Comparison of ENCODE assay signal across 12 cellular contexts in the genomic region with DNA sequence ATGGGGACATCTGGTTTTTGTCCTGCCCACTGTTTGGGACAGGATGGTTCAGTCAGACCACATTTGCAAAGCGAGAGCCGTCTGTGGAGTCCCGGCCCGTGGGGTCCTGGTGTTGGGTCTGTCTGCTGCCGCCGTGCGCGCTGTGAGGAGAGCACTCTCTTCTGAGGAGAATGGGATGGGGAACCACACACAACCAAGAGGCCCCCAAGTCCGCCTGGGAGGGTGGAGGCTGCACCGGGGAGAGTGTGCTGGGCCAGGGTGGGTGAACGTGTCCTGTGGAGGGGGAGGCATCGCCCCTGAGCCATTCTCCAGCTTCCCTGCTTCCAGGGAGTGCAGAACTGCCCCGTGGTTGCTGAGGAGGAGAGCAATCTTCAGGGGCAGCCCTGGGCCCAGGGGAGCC.
DNase-seq lines count a peak whose midpoint lies in the region; ATAC-seq and TF ChIP-seq lines count a peak whose summit lies in the region.
"Had no signal": no experiment of that assay in that cellular context is flagged by ENCODE, and none has a peak within 500 bp of the region (broad histone marks: within the 10 kb centered on the region; RNA-seq: fewer than 3 reads in every experiment).

No MANE protein-coding gene starts in this region.

- ATAC-seq in GM23338 (peak; percentile 15), right cardiac atrium (peak in 1 of 2 donors; percentile 3)
- no peak for ATAC-seq in activated T-helper 17 cell treated with anti-CD3 and anti-CD28 coated beads, Interleukin-2, amount 50 U/mL, for 72 hours (replicated peaks)
- no peak for ATAC-seq in stimulated activated effector memory CD8-positive, alpha-beta T cell treated with anti-CD3 and anti-CD28 coated beads, Interleukin-12 subunit alpha, Interleukin-12 subunit beta, amount 100 ng/mL, for 72 hours

- peaks cover 21% of the 10 kb centered on the region for H3K4me1 Mint-ChIP-seq in GM23338
- peaks cover 9% of the 10 kb centered on the region for H3K4me1 Mint-ChIP-seq in activated T-helper 17 cell treated with anti-CD3 and anti-CD28 coated beads, Interleukin-2, amount 50 U/mL, for 72 hours
- peaks cover 5% of the 10 kb centered on the region for H3K4me1 Mint-ChIP-seq in stimulated activated effector memory CD8-positive, alpha-beta T cell treated with anti-CD3 and anti-CD28 coated beads, Interleukin-12 subunit alpha, Interleukin-12 subunit beta, amount 100 ng/mL, for 72 hours

- no peak overlapping the region; the same call in 2 of the 3 replicates for H3K4me3 Mint-ChIP-seq in GM23338
- H3K4me3 Mint-ChIP-seq in activated T-helper 17 cell treated with anti-CD3 and anti-CD28 coated beads, Interleukin-2, amount 50 U/mL, for 72 hours: no peak overlapping the region
- H3K4me3 Mint-ChIP-seq in stimulated activated effector memory CD8-positive, alpha-beta T cell treated with anti-CD3 and anti-CD28 coated beads, Interleukin-12 subunit alpha, Interleukin-12 subunit beta, amount 100 ng/mL, for 72 hours: no peak overlapping the region

- no peak for TF ChIP-seq CTCF in GM23338 (conservative IDR thresholded peaks at IDR 0.05; ENCODE audit: low read depth in 2 of 2)

- H3K4me1 ChIP-seq in GM23338 (ENCODE audit: insufficient read depth): peaks cover 10% of the 10 kb centered on the region
- peaks cover 4% of the 10 kb centered on the region for H3K4me1 ChIP-seq in right cardiac atrium (ENCODE audit: control insufficient read depth, insufficient read depth, low read length)

- H3K9me2 ChIP-seq in GM23338 (ENCODE audit: insufficient read depth): no peaks in the 10 kb centered on the region

- H3K4me3 ChIP-seq in GM23338 (no peak overlapping the region), right cardiac atrium (ENCODE audit: low read length) (no peak overlapping the region)

- 77% methylated on average over 13 of the region's 13 CpGs for WGBS in right cardiac atrium

- DNase-seq in GM23338 (ENCODE audit: low spot score) (no peak), right cardiac atrium (peak in 2 of 3 donors; percentile 55 to 68), NCI-H187 treated with DMSO at 0.1 percent for 48 hours (lab: John Stamatoyannopoulos, UW) (no peak), putamen (ENCODE audit: low spot score) (no peak), amygdala (lab: John Stamatoyannopoulos, UW) (no peak), T-helper 9 cell (no peak)
- no peak for DNase-seq in stimulated activated effector memory CD8-positive, alpha-beta T cell treated with anti-CD3 and anti-CD28 coated beads, Interleukin-12 subunit alpha, Interleukin-12 subunit beta, amount 100 ng/mL, for 72 hours (ENCODE audit: low spot score in 2 of 2)
- DNase-seq: effector CD4-positive, alpha-beta T cell; MV-4-11; NCI-H345; PC-3 had no signal

- H3K27ac ChIP-seq in GM23338 (ENCODE audit: low read depth): peak overlapping the region; percentile 89; the same call in 1 of the 2 replicates
- peak overlapping the region; percentile 71 for H3K27ac ChIP-seq in right cardiac atrium (ENCODE audit: low read length)

- H3K27me3 ChIP-seq in GM23338 (ENCODE audit: insufficient read depth) (no peaks in the 10 kb centered on the region), right cardiac atrium (ENCODE audit: control insufficient read depth, insufficient read depth) (no peaks in the 10 kb centered on the region)

- H3K9me3 ChIP-seq in right cardiac atrium (ENCODE audit: control insufficient read depth, low read length): no peaks in the 10 kb centered on the region

- intact Hi-C loops in right cardiac atrium (cut with DNase I): no loop called here

- H2AFZ ChIP-seq in GM23338: no peak overlapping the region

- peaks cover 17% of the 10 kb centered on the region for H3K27me3 Mint-ChIP-seq in GM23338 (ENCODE audit: insufficient read depth, low read depth, poor library complexity)
- no peaks in the 10 kb centered on the region for H3K27me3 Mint-ChIP-seq in activated T-helper 17 cell treated with anti-CD3 and anti-CD28 coated beads, Interleukin-2, amount 50 U/mL, for 72 hours

- H3K79me2 ChIP-seq in GM23338 (replicated peaks; ENCODE audit: insufficient read depth): no peaks in the 10 kb centered on the region

- H3K36me3 ChIP-seq in GM23338 (ENCODE audit: insufficient read depth): no peaks in the 10 kb centered on the region

- no peak overlapping the region for H3K4me2 ChIP-seq in GM23338

- 0 out of 2 replicates have a peak, but pooled peaks cover 8% of the 10 kb centered on the region for H3F3A ChIP-seq in GM23338 (replicated peaks; ENCODE audit: low read depth)

- no peaks in the 10 kb centered on the region for H4K20me1 ChIP-seq in GM23338 (replicated peaks; ENCODE audit: insufficient read depth)

- no peaks in the 10 kb centered on the region; the same call in 2 of the 3 replicates for H3K9me3 Mint-ChIP-seq in GM23338
- H3K9me3 Mint-ChIP-seq in activated T-helper 17 cell treated with anti-CD3 and anti-CD28 coated beads, Interleukin-2, amount 50 U/mL, for 72 hours: no peaks in the 10 kb centered on the region
- H3K9me3 Mint-ChIP-seq in stimulated activated effector memory CD8-positive, alpha-beta T cell treated with anti-CD3 and anti-CD28 coated beads, Interleukin-12 subunit alpha, Interleukin-12 subunit beta, amount 100 ng/mL, for 72 hours: no peaks in the 10 kb centered on the region

- H3K36me3 Mint-ChIP-seq in GM23338 (ENCODE audit: low read depth): no peaks in the 10 kb centered on the region
- peaks cover 35% of the 10 kb centered on the region for H3K36me3 Mint-ChIP-seq in activated T-helper 17 cell treated with anti-CD3 and anti-CD28 coated beads, Interleukin-2, amount 50 U/mL, for 72 hours (ENCODE audit: low read depth)
- H3K36me3 Mint-ChIP-seq in stimulated activated effector memory CD8-positive, alpha-beta T cell treated with anti-CD3 and anti-CD28 coated beads, Interleukin-12 subunit alpha, Interleukin-12 subunit beta, amount 100 ng/mL, for 72 hours: peaks cover 18% of the 10 kb centered on the region

- H3K27ac Mint-ChIP-seq in GM23338: peak overlapping the region; percentile 96
- peak overlapping the region; percentile 78 for H3K27ac Mint-ChIP-seq in activated T-helper 17 cell treated with anti-CD3 and anti-CD28 coated beads, Interleukin-2, amount 50 U/mL, for 72 hours
- peak overlapping the region; percentile 64 for H3K27ac Mint-ChIP-seq in stimulated activated effector memory CD8-positive, alpha-beta T cell treated with anti-CD3 and anti-CD28 coated beads, Interleukin-12 subunit alpha, Interleukin-12 subunit beta, amount 100 ng/mL, for 72 hours

TF ChIP-seq in GM23338, 12 proteins besides CTCF, POLR2A, EP300 and RAD21 (continues in another document):
- TF ChIP-seq, protein P1, sequence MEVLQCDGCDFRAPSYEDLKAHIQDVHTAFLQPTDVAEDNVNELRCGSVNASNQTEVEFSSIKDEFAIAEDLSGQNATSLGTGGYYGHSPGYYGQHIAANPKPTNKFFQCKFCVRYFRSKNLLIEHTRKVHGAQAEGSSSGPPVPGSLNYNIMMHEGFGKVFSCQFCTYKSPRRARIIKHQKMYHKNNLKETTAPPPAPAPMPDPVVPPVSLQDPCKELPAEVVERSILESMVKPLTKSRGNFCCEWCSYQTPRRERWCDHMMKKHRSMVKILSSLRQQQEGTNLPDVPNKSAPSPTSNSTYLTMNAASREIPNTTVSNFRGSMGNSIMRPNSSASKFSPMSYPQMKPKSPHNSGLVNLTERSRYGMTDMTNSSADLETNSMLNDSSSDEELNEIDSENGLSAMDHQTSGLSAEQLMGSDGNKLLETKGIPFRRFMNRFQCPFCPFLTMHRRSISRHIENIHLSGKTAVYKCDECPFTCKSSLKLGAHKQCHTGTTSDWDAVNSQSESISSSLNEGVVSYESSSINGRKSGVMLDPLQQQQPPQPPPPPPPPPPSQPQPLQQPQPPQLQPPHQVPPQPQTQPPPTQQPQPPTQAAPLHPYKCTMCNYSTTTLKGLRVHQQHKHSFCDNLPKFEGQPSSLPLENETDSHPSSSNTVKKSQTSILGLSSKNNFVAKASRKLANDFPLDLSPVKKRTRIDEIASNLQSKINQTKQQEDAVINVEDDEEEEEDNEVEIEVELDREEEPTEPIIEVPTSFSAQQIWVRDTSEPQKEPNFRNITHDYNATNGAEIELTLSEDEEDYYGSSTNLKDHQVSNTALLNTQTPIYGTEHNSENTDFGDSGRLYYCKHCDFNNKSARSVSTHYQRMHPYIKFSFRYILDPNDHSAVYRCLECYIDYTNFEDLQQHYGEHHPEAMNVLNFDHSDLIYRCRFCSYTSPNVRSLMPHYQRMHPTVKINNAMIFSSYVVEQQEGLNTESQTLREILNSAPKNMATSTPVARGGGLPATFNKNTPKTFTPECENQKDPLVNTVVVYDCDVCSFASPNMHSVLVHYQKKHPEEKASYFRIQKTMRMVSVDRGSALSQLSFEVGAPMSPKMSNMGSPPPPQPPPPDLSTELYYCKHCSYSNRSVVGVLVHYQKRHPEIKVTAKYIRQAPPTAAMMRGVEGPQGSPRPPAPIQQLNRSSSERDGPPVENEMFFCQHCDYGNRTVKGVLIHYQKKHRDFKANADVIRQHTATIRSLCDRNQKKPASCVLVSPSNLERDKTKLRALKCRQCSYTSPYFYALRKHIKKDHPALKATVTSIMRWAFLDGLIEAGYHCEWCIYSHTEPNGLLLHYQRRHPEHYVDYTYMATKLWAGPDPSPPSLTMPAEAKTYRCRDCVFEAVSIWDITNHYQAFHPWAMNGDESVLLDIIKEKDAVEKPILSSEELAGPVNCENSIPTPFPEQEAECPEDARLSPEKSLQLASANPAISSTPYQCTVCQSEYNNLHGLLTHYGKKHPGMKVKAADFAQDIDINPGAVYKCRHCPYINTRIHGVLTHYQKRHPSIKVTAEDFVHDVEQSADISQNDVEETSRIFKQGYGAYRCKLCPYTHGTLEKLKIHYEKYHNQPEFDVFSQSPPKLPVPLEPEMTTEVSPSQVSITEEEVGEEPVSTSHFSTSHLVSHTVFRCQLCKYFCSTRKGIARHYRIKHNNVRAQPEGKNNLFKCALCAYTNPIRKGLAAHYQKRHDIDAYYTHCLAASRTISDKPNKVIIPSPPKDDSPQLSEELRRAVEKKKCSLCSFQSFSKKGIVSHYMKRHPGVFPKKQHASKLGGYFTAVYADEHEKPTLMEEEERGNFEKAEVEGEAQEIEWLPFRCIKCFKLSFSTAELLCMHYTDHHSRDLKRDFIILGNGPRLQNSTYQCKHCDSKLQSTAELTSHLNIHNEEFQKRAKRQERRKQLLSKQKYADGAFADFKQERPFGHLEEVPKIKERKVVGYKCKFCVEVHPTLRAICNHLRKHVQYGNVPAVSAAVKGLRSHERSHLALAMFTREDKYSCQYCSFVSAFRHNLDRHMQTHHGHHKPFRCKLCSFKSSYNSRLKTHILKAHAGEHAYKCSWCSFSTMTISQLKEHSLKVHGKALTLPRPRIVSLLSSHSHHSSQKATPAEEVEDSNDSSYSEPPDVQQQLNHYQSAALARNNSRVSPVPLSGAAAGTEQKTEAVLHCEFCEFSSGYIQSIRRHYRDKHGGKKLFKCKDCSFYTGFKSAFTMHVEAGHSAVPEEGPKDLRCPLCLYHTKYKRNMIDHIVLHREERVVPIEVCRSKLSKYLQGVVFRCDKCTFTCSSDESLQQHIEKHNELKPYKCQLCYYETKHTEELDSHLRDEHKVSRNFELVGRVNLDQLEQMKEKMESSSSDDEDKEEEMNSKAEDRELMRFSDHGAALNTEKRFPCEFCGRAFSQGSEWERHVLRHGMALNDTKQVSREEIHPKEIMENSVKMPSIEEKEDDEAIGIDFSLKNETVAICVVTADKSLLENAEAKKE (CRISPR knock-in tag; IDR thresholded peaks at IDR 0.05): no peak

Comparison
In these comparisons a context has a peak if more than half of its experiments do, and no peak if none do; other contexts are left out.
1. DNase-seq: peak in right cardiac atrium (2 of 3); none in GM23338 (single experiment), stimulated activated effector memory CD8-positive, alpha-beta T cell treated with anti-CD3 and anti-CD28 coated beads, Interleukin-12 subunit alpha, Interleukin-12 subunit beta, amount 100 ng/mL, for 72 hours (0 of 2), NCI-H187 treated with DMSO at 0.1 percent for 48 hours (single experiment), putamen (single experiment), amygdala (0 of 56) and T-helper 9 cell (single experiment).
2. Peak in every context shown above with its lines, with median percentiles within 50 percentile points of each other: H3K27ac Mint-ChIP-seq.